8 cellular contexts compared by ENCODE assay signal in the genomic region with DNA sequence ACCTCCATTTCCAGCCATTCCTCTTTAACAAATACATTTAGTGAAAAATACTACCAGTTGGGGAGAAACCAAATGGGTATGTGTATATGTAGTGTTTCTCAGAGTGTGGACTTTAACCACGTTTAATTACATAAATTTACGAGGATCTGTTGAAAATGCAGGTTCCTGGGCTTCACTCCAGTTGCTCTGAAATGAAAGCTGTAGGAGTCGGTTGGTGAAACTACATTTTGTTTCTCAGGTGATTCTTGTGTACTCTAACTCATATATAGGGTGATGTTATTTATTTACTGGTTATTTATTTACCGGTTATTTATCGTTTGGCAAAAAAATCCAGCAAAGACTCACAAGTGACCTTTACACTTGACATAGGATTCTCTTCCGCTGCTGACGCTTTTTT. TPM values are rescaled to one million over a fixed set of nuclear protein-coding genes. Genes with fewer than 3 reads are reported as not detected.
DNase-seq lines count a peak whose midpoint lies in the region; ATAC-seq and TF ChIP-seq lines count a peak whose summit lies in the region.

No MANE protein-coding gene starts in this region.

- H3K9me3 ChIP-seq in cardiac muscle cell (ENCODE audit: low read depth), result no peaks in the 10 kb centered on the region
- H3K9me3 ChIP-seq in OCI-LY1 (ENCODE audit: low read length), result no peaks in the 10 kb centered on the region
- no peaks in the 10 kb centered on the region for H3K9me3 ChIP-seq in esophagus squamous epithelium

- no peak for ATAC-seq in Right ventricle myocardium superior (ENCODE audit: poor library complexity)
- no peak for ATAC-seq in stimulated activated effector memory CD8-positive, alpha-beta T cell treated with anti-CD3 and anti-CD28 coated beads, Interleukin-12 subunit alpha, Interleukin-12 subunit beta, amount 100 ng/mL, for 72 hours
- no peak for ATAC-seq in GM18505 (IDR thresholded peaks at IDR 0.05; ENCODE audit: unreplicated experiment)
- ATAC-seq in left lobe of liver, result no peak

- peaks cover 63% of the 10 kb centered on the region for H3K36me3 Mint-ChIP-seq in stimulated activated effector memory CD8-positive, alpha-beta T cell treated with anti-CD3 and anti-CD28 coated beads, Interleukin-12 subunit alpha, Interleukin-12 subunit beta, amount 100 ng/mL, for 72 hours

- no peak overlapping the region for H3K27ac ChIP-seq in cardiac muscle cell
- peak overlapping the region; percentile 61 for H3K27ac ChIP-seq in OCI-LY1 (ENCODE audit: low read depth, low read length, poor library complexity, severe bottlenecking)
- peak overlapping the region; percentile 95 to 100 (median 97) for H3K27ac ChIP-seq in esophagus squamous epithelium

- H3K9me3 Mint-ChIP-seq in stimulated activated effector memory CD8-positive, alpha-beta T cell treated with anti-CD3 and anti-CD28 coated beads, Interleukin-12 subunit alpha, Interleukin-12 subunit beta, amount 100 ng/mL, for 72 hours, result no peaks in the 10 kb centered on the region

- peaks cover 53% of the 10 kb centered on the region for H3K4me1 Mint-ChIP-seq in stimulated activated effector memory CD8-positive, alpha-beta T cell treated with anti-CD3 and anti-CD28 coated beads, Interleukin-12 subunit alpha, Interleukin-12 subunit beta, amount 100 ng/mL, for 72 hours

- no peak for DNase-seq in cardiac muscle cell (ENCODE audit: low read depth in 1 of 2, low spot score in 1 of 2)
- no peak for DNase-seq in Right ventricle myocardium superior
- no peak for DNase-seq in esophagus squamous epithelium (lab: John Stamatoyannopoulos, UW)
- DNase-seq in stimulated activated effector memory CD8-positive, alpha-beta T cell treated with anti-CD3 and anti-CD28 coated beads, Interleukin-12 subunit alpha, Interleukin-12 subunit beta, amount 100 ng/mL, for 72 hours (ENCODE audit: low spot score in 2 of 2), result no peak
- DNase-seq in foreskin melanocyte, result no peak
- no peak for DNase-seq in left lobe of liver (ENCODE audit: low spot score)

- no peak for TF ChIP-seq CTCF in cardiac muscle cell (IDR thresholded peaks at IDR 0.05; ENCODE audit: low read depth, low read length)
- no peak for TF ChIP-seq CTCF in OCI-LY1 (IDR thresholded peaks at IDR 0.05; ENCODE audit: low read length)
- TF ChIP-seq CTCF in esophagus squamous epithelium (IDR thresholded peaks at IDR 0.05), result no peak

- H3K9ac ChIP-seq in OCI-LY1 (ENCODE audit: low read length), result peak overlapping the region; percentile 62

- H3K9me2 ChIP-seq in OCI-LY1 (ENCODE audit: low read depth, low read length), result no peaks in the 10 kb centered on the region

- H3K4me1 ChIP-seq in cardiac muscle cell (ENCODE audit: low read depth) (peaks cover 8% of the 10 kb centered on the region), OCI-LY1 (ENCODE audit: insufficient read depth, low read length, severe bottlenecking) (peaks cover 19% of the 10 kb centered on the region), esophagus squamous epithelium (peaks cover 0 to 44% (median 7%) of the 10 kb centered on the region in 3 donors)

- intact Hi-C loops in Right ventricle myocardium superior (cut with DNase I) (no loop called here), esophagus squamous epithelium (cut with DNase I) (no loop called here)

- no peak for TF ChIP-seq POLR2A in esophagus squamous epithelium (IDR thresholded peaks at IDR 0.05)
- no peak for TF ChIP-seq POLR2A in GM18505 (IDR thresholded peaks at IDR 0.05; ENCODE audit: borderline replicate concordance, extremely low read depth, insufficient read depth, insufficient read length)

- WGBS in esophagus squamous epithelium, 2 donors, result 3 to 7% methylated on average over 5 to 7 of the region's 7 CpGs

- H3K4me3 ChIP-seq in cardiac muscle cell (peak overlapping the region; percentile 82), OCI-LY1 (ENCODE audit: low read depth, low read length, poor library complexity, severe bottlenecking) (peak overlapping the region; percentile 93), esophagus squamous epithelium (peak overlapping the region; percentile 61 to 98 (median 79))

- peaks cover 34% of the 10 kb centered on the region for H3K79me2 ChIP-seq in OCI-LY1 (ENCODE audit: insufficient read depth, low read length)

- H3K36me3 ChIP-seq in cardiac muscle cell (peaks cover 7% of the 10 kb centered on the region), OCI-LY1 (ENCODE audit: insufficient read depth, low read length) (peaks cover 26% of the 10 kb centered on the region; the same call in 1 of the 2 replicates), esophagus squamous epithelium (peaks cover 0 to 22% (median 0%) of the 10 kb centered on the region in 3 donors)

- peak overlapping the region; percentile 97 for H3K27ac Mint-ChIP-seq in stimulated activated effector memory CD8-positive, alpha-beta T cell treated with anti-CD3 and anti-CD28 coated beads, Interleukin-12 subunit alpha, Interleukin-12 subunit beta, amount 100 ng/mL, for 72 hours

- peak overlapping the region; percentile 93 for H3K4me2 ChIP-seq in OCI-LY1 (ENCODE audit: low read length)

- peak overlapping the region; percentile 90 for H3K4me3 Mint-ChIP-seq in stimulated activated effector memory CD8-positive, alpha-beta T cell treated with anti-CD3 and anti-CD28 coated beads, Interleukin-12 subunit alpha, Interleukin-12 subunit beta, amount 100 ng/mL, for 72 hours

- H4K20me1 ChIP-seq in OCI-LY1 (ENCODE audit: insufficient read depth, low read length), result no peaks in the 10 kb centered on the region

- no peaks in the 10 kb centered on the region for H3K27me3 ChIP-seq in cardiac muscle cell
- no peaks in the 10 kb centered on the region for H3K27me3 ChIP-seq in OCI-LY1 (ENCODE audit: insufficient read depth, low read length)
- no peaks in the 10 kb centered on the region for H3K27me3 ChIP-seq in esophagus squamous epithelium

- no peaks in the 10 kb centered on the region; the same call in 1 of the 2 replicates for H3F3A ChIP-seq in OCI-LY1 (ENCODE audit: insufficient read depth, low read length)

- H2AFZ ChIP-seq in OCI-LY1 (ENCODE audit: low read length), result peak overlapping the region; percentile 93

RNA-seq across cellular contexts. Expression of gene TANK, which starts 0.4 kb away (rescaled TPM):
- total RNA-seq in cardiac muscle cell, result 17.9 and 19.5 TPM in 2 replicates
- 33.2 and 37.3 TPM in 2 replicates for polyA plus RNA-seq in cardiac muscle cell
- total RNA-seq in Right ventricle myocardium superior, result 25.7 TPM
- 10 to 100 TPM; 34.8 to 83.7 (median 60.7) TPM for total RNA-seq in esophagus squamous epithelium
- total RNA-seq in left lobe of liver, result 28.1 TPM
